ENCODE assay signal across 1 cellular context in the genomic region with DNA sequence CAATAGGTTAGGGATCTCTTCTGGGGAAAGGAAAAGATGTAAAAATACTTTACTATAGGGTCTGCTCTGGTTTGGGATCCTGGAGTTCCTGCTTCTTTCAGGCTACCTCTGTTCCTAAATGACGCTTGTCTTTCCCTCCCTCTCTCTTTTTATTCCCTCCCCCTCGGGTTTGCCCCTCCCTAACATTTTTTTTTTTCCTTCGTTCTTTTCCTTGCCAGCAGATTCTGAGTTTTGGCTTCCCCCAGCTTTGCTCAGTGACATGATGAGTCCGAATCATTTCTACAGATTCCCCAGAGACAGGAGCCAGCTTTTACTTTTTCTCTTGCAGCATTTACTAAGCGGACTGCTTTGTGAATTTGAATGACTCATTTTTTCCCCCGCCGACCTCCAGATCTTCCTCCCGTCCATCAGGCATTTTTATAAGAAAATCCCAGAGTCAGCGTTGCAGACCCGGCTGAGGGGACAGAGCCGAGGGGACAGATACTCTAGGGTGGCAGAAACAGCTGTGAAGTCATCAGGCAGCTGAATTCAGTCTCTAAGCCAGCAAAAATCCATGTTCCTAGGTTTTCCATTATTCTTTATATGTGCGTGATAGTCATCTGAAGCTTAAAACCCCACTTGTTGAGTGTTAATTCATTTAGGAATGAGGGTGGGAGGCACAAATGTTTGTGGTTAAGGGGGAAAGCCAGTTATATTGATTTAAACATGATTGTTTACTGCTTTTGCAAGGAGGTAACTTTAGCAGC.
A peak's percentile ranks its signal among the peaks of the same experiment; 100 is the strongest.
TF ChIP-seq lines count a peak whose summit lies in the region.

A gene with protein sequence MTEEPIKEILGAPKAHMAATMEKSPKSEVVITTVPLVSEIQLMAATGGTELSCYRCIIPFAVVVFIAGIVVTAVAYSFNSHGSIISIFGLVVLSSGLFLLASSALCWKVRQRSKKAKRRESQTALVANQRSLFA (minus strand): TSS at position 123 of the 746 bp plus-strand sequence. CDS start 1,794 bp downstream, outside the sequence.

TF ChIP-seq in PFSK-1, 5 proteins besides CTCF, POLR2A, EP300 and RAD21 (continued from another document):
- no peak for TF ChIP-seq REST (IDR thresholded peaks at IDR 0.05; ENCODE audit: insufficient read depth in 1 of 2, low read depth in 2 of 2, low read length in 2 of 2)
- TF ChIP-seq TAF1 (IDR thresholded peaks at IDR 0.05; ENCODE audit: borderline replicate concordance, insufficient read depth, low read length), result peak; percentile 22; the same call in 1 of the 2 replicates
- peak; percentile 79; the same call in 1 of the 2 replicates for TF ChIP-seq SIN3A (IDR thresholded peaks at IDR 0.05; ENCODE audit: borderline replicate concordance, insufficient read depth, low read length)
TF ChIP-seq in PFSK-1: peak in this region for 3.
